3 cellular contexts compared by ENCODE assay signal in the genomic region with DNA sequence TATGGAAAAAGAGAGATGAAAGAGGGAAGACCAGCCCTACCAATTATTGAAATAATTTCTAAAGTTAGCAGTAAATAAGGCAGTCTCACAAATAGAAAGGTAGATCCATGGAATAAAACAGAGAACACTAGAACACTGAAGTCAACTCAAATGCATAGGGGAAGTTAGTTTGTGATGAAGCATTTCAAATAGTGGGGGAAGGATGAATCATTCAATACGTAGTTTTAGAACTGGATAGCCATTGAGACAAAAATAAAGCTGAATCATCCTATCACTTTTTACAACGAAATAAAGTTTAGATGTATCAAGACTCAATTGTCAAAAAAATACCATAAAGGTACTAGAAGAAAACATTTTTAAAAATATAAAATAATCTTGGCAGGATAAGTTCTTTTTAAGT.
TF ChIP-seq lines count a peak whose summit lies in the region.

No MANE protein-coding gene starts in this region.

TF ChIP-seq in GM23338, 12 proteins besides CTCF, POLR2A, EP300 and RAD21 (continues in another document):
- no peak for TF ChIP-seq EZH2phosphoT487 (IDR thresholded peaks at IDR 0.05; ENCODE audit: unreplicated experiment)
- TF ChIP-seq ZNF462 (CRISPR knock-in tag; IDR thresholded peaks at IDR 0.05), result no peak
- no peak for TF ChIP-seq ETS1 (IDR thresholded peaks at IDR 0.05)

TF ChIP-seq in WTC11, 78 proteins besides CTCF, POLR2A, EP300 and RAD21 (continued from another document):
- no peak for TF ChIP-seq FOXP1 (CRISPR knock-in tag; IDR thresholded peaks at IDR 0.05; ENCODE audit: borderline replicate concordance)
- TF ChIP-seq ZMAT4 (CRISPR knock-in tag; IDR thresholded peaks at IDR 0.05), result no peak
- TF ChIP-seq ZNF121 (CRISPR knock-in tag; IDR thresholded peaks at IDR 0.05), result no peak
- no peak for TF ChIP-seq ZNF671 (CRISPR knock-in tag; IDR thresholded peaks at IDR 0.05)
- TF ChIP-seq, protein P1, sequence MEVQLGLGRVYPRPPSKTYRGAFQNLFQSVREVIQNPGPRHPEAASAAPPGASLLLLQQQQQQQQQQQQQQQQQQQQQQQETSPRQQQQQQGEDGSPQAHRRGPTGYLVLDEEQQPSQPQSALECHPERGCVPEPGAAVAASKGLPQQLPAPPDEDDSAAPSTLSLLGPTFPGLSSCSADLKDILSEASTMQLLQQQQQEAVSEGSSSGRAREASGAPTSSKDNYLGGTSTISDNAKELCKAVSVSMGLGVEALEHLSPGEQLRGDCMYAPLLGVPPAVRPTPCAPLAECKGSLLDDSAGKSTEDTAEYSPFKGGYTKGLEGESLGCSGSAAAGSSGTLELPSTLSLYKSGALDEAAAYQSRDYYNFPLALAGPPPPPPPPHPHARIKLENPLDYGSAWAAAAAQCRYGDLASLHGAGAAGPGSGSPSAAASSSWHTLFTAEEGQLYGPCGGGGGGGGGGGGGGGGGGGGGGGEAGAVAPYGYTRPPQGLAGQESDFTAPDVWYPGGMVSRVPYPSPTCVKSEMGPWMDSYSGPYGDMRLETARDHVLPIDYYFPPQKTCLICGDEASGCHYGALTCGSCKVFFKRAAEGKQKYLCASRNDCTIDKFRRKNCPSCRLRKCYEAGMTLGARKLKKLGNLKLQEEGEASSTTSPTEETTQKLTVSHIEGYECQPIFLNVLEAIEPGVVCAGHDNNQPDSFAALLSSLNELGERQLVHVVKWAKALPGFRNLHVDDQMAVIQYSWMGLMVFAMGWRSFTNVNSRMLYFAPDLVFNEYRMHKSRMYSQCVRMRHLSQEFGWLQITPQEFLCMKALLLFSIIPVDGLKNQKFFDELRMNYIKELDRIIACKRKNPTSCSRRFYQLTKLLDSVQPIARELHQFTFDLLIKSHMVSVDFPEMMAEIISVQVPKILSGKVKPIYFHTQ (CRISPR knock-in tag; IDR thresholded peaks at IDR 0.05), result no peak

TF ChIP-seq in endothelial cell of umbilical vein, 7 proteins besides CTCF, POLR2A, EP300 and RAD21:
- TF ChIP-seq MYC (IDR thresholded peaks at IDR 0.05; ENCODE audit: low read depth, low read length) (no peak), EZH2 (IDR thresholded peaks at IDR 0.05; ENCODE audit: borderline replicate concordance, low read depth, low read length, severe bottlenecking) (no peak), FOS (IDR thresholded peaks at IDR 0.05; ENCODE audit: borderline replicate concordance, insufficient read depth, low read length) (peak; percentile 60), MAX (IDR thresholded peaks at IDR 0.05; ENCODE audit: insufficient read depth, insufficient read length) (no peak), JUN (IDR thresholded peaks at IDR 0.05; ENCODE audit: borderline replicate concordance, insufficient read depth, insufficient read length, low read depth) (peak; percentile 42), GATA2 (IDR thresholded peaks at IDR 0.05; ENCODE audit: insufficient read depth, insufficient read length, low read depth, low read length) (no peak)
